2 cellular contexts compared by ENCODE assay signal in genomic region chr12:128471491-128471890, GRCh38.
TF ChIP-seq lines count a peak whose summit lies in the region.

No MANE protein-coding gene starts in this region.

TF ChIP-seq in K562, 482 proteins besides CTCF, POLR2A, EP300 and RAD21:
- TF ChIP-seq RBM25 (IDR thresholded peaks at IDR 0.05; ENCODE audit: low read depth, low read length, severe bottlenecking) = peak; percentile 87
- peak; percentile 58 for TF ChIP-seq ZFP36 (IDR thresholded peaks at IDR 0.05; ENCODE audit: low read depth, low read length, partially characterized antibody)
- TF ChIP-seq NCOR1 (IDR thresholded peaks at IDR 0.05) = no peak

TF ChIP-seq in H1, 55 proteins besides CTCF, POLR2A, EP300 and RAD21:
- TF ChIP-seq BACH1 (IDR thresholded peaks at IDR 0.05; ENCODE audit: low read length) = no peak
- TF ChIP-seq SP2 (IDR thresholded peaks at IDR 0.05; ENCODE audit: low read length) = no peak
- peak; percentile 45; the same call in 1 of the 2 replicates for TF ChIP-seq KDM1A (IDR thresholded peaks at IDR 0.05; ENCODE audit: borderline replicate concordance, low read length)
- no peak for TF ChIP-seq PHF8 (conservative IDR thresholded peaks at IDR 0.05; ENCODE audit: low read depth, low read length)
- no peak for TF ChIP-seq SIN3A (conservative IDR thresholded peaks at IDR 0.05 in 1 of 2, IDR thresholded peaks at IDR 0.05 in 1 of 2; ENCODE audit: low read depth in 1 of 2, low read length in 2 of 2)
- TF ChIP-seq HDAC2 (IDR thresholded peaks at IDR 0.05; ENCODE audit: borderline replicate concordance in 1 of 2, low read depth in 2 of 2, low read length in 2 of 2) = no peak
- TF ChIP-seq SP1 (IDR thresholded peaks at IDR 0.05; ENCODE audit: low read depth, low read length) = no peak
TF ChIP-seq in H1: peak in this region for 1.
